8 cellular contexts compared by ENCODE assay signal in the genomic region with DNA sequence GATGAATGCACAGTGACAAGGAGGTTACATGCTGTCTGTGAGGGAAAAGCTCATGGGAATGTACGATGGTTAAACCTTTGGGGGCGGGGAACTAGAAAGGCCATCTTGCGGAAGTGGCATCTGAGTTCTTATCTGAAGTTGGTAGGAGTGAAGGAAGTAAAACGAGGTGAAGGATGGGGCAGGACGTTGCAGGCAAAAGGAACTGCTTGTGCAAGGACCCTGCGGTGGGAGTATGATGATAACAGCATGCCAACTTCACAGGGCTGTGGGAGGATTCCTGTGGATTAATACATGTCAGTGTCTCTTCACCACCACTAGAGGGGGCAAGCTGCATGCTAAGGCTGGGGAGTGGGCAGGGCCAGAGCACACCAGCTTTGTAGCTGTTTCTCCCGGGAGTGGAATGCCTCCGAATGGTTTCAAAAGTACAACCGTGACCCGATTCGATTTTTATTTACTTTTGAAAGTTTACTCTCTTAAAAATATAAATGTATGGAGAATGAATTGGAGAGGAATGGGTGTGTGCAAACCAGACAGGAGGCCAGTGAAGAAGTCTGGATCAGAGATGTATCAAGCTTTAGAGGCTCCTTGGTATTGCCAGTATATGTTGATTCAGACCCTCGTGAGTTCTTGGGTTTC.
A peak's percentile ranks its signal among the peaks of the same experiment; 100 is the strongest.
DNase-seq lines count a peak whose midpoint lies in the region; ATAC-seq and TF ChIP-seq lines count a peak whose summit lies in the region.

No MANE protein-coding gene starts in this region.

- H3K27me3 ChIP-seq in BLaER1 treated with 17β-estradiol and CSF1 and Interleukin-3, amounts not matched to agents 10 nM and 100 nM, result no peaks in the 10 kb centered on the region
- no peaks in the 10 kb centered on the region for H3K27me3 ChIP-seq in lung (ENCODE audit: control insufficient read depth, insufficient read depth)

- peak overlapping the region; percentile 36 for H3K27ac Mint-ChIP-seq in activated B cell treated with CpG ODN at 0.5 μM for 24 hours

- CTCF ChIA-PET in activated B cell treated with CpG ODN at 0.5 μM for 24 hours (lab: Charles Lee), result interaction anchor here (0.6 to 6.6 kb wide), 27 partner anchors 8 to 420 kb away, joined by 3 to 52 read pairs (median 4); a partner anchor contains a TSS

- peak overlapping the region; percentile 39 to 80 (median 72); a peak in 20 of 22 replicates for H3K9ac ChIP-seq in BLaER1 treated with 17β-estradiol and CSF1 and Interleukin-3, amounts not matched to agents 10 nM and 100 nM

- H3K9me3 ChIP-seq in BLaER1 treated with 17β-estradiol and CSF1 and Interleukin-3, amounts not matched to agents 10 nM and 100 nM (replicated peaks in 1 of 11), result peaks cover 0 to 6% (median 0%) of the 10 kb centered on the region in 11 experiments; a peak in 2 of 22 replicates
- H3K9me3 ChIP-seq in lung (ENCODE audit: control insufficient read depth in 2 of 2, insufficient read depth in 1 of 2, low read length in 1 of 2), result no peaks in the 10 kb centered on the region

- H3K9me3 Mint-ChIP-seq in activated B cell treated with CpG ODN at 0.5 μM for 24 hours, result no peaks in the 10 kb centered on the region

- H3K4me2 ChIP-seq in BLaER1 treated with 17β-estradiol and CSF1 and Interleukin-3, amounts not matched to agents 10 nM and 100 nM, result peak overlapping the region; percentile 57 to 92 (median 77)

- H3K4me1 Mint-ChIP-seq in activated B cell treated with CpG ODN at 0.5 μM for 24 hours, result peaks cover 6% of the 10 kb centered on the region

- POLR2A ChIA-PET in activated B cell treated with CpG ODN at 0.5 μM for 24 hours (lab: Charles Lee), result interaction anchor here (0.6 to 1.3 kb wide), 4 partner anchors 8 to 390 kb away, joined by 3 to 5 read pairs (median 4); no protein-coding TSS in a partner anchor

- TF ChIP-seq CTCF in activated B cell treated with CpG ODN at 0.5 μM for 24 hours (IDR thresholded peaks at IDR 0.05) (peak; percentile 59), lung (IDR thresholded peaks at IDR 0.05; ENCODE audit: control extremely low read depth, extremely low read depth) (peak; percentile 78)

- 10 to 21% methylated on average over 12 of the region's 12 CpGs for whole genome bisulfite sequencing in lung, 2 donors

- no peak overlapping the region for H3K4me3 Mint-ChIP-seq in activated B cell treated with CpG ODN at 0.5 μM for 24 hours

- ATAC-seq in GM18909 (IDR thresholded peaks at IDR 0.05; ENCODE audit: poor library complexity, unreplicated experiment), result peak; percentile 97
- peak; percentile 94 for ATAC-seq in HG03139 (IDR thresholded peaks at IDR 0.05; ENCODE audit: unreplicated experiment)
- peak; percentile 100 for ATAC-seq in activated B cell treated with CpG ODN at 0.5 μM for 24 hours (ENCODE audit: low read depth)
- ATAC-seq in lung (ENCODE audit: insufficient read depth, low FRiP score), result peak; percentile 94

- DNase-seq in NCI-H2227 (lab: John Stamatoyannopoulos, UW; ENCODE audit: unreplicated experiment), result peak; percentile 75
- no peak for DNase-seq in activated B cell treated with CpG ODN at 0.5 μM for 24 hours
- DNase-seq in dermis blood vessel endothelial cell, result peak; percentile 86
- peak; percentile 67 for DNase-seq in lung (ENCODE audit: low spot score)
- DNase-seq in stimulated activated CD8-positive, alpha-beta memory T cell treated with anti-CD3 and anti-CD28 coated beads, Interleukin-12 subunit alpha, Interleukin-12 subunit beta, amount 100 ng/mL, for 1 hour (ENCODE audit: low read depth), result peak; percentile 32

- intact Hi-C loops in activated B cell treated with CpG ODN at 0.5 μM for 24 hours (cut with micrococcal nuclease), result loop anchor here (1.0 to 5.0 kb wide), 5 partner anchors 75 to 415 kb away; a partner anchor contains a TSS

- H4K20me1 ChIP-seq in BLaER1 treated with 17β-estradiol and CSF1 and Interleukin-3, amounts not matched to agents 10 nM and 100 nM, result no peaks in the 10 kb centered on the region; a peak in 1 of 22 replicates

- H3K27ac ChIP-seq in BLaER1 treated with 17β-estradiol and CSF1 and Interleukin-3, amounts not matched to agents 10 nM and 100 nM, result peak overlapping the region in 9 of 11 experiments; percentile 67 to 93 (median 89); a peak in 18 of 22 replicates
- no peak overlapping the region for H3K27ac ChIP-seq in lung (ENCODE audit: low read depth in 1 of 2, low read length in 1 of 2)

- H3K27me3 Mint-ChIP-seq in activated B cell treated with CpG ODN at 0.5 μM for 24 hours, result no peaks in the 10 kb centered on the region

- H3K4me1 ChIP-seq in BLaER1 treated with 17β-estradiol and CSF1 and Interleukin-3, amounts not matched to agents 10 nM and 100 nM, result peaks cover 23 to 33% (median 28%) of the 10 kb centered on the region in 10 experiments
- peaks cover 0 to 1% of the 10 kb centered on the region in 2 donors for H3K4me1 ChIP-seq in lung (ENCODE audit: control insufficient read depth in 2 of 2, insufficient read depth in 2 of 2, low read length in 2 of 2)

- peak overlapping the region in 8 of 10 experiments; percentile 4 to 49 (median 32); a peak in 10 of 20 replicates for H3K4me3 ChIP-seq in BLaER1 treated with 17β-estradiol and CSF1 and Interleukin-3, amounts not matched to agents 10 nM and 100 nM
- H3K4me3 ChIP-seq in lung, result no peak overlapping the region

- peaks cover 56 to 83% (median 71%) of the 10 kb centered on the region in 11 experiments for H3K36me3 ChIP-seq in BLaER1 treated with 17β-estradiol and CSF1 and Interleukin-3, amounts not matched to agents 10 nM and 100 nM
- H3K36me3 ChIP-seq in lung (ENCODE audit: control insufficient read depth in 2 of 2, insufficient read depth in 2 of 2, low read length in 2 of 2), result peaks cover 1 to 10% of the 10 kb centered on the region in 2 donors

- H3K36me3 Mint-ChIP-seq in activated B cell treated with CpG ODN at 0.5 μM for 24 hours (ENCODE audit: low read depth), result peaks cover 97% of the 10 kb centered on the region

Comparison
In these comparisons a context has a peak if more than half of its experiments do, and no peak if none do; other contexts are left out.
1. H3K27ac ChIP-seq: peak in BLaER1 treated with 17β-estradiol and CSF1 and Interleukin-3, amounts not matched to agents 10 nM and 100 nM (9 of 11); none in lung (0 of 2).
2. Peak in every context shown above with its lines, with median percentiles within 50 percentile points of each other: ATAC-seq.